ENCODE assay signal across 1 cellular context in genomic region chr16:75113046-75113491, GRCh38.
TF ChIP-seq lines count a peak whose summit lies in the region.

No MANE protein-coding gene starts in this region.

TF ChIP-seq in HepG2, 621 proteins besides CTCF, POLR2A, EP300 and RAD21 (continued from another document):
- TF ChIP-seq, protein P1, sequence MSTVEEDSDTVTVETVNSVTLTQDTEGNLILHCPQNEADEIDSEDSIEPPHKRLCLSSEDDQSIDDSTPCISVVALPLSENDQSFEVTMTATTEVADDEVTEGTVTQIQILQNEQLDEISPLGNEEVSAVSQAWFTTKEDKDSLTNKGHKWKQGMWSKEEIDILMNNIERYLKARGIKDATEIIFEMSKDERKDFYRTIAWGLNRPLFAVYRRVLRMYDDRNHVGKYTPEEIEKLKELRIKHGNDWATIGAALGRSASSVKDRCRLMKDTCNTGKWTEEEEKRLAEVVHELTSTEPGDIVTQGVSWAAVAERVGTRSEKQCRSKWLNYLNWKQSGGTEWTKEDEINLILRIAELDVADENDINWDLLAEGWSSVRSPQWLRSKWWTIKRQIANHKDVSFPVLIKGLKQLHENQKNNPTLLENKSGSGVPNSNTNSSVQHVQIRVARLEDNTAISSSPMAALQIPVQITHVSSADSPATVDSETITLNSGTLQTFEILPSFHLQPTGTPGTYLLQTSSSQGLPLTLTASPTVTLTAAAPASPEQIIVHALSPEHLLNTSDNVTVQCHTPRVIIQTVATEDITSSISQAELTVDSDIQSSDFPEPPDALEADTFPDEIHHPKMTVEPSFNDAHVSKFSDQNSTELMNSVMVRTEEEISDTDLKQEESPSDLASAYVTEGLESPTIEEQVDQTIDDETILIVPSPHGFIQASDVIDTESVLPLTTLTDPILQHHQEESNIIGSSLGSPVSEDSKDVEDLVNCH (CRISPR knock-in tag; IDR thresholded peaks at IDR 0.05), result no peak
- TF ChIP-seq, protein P2, sequence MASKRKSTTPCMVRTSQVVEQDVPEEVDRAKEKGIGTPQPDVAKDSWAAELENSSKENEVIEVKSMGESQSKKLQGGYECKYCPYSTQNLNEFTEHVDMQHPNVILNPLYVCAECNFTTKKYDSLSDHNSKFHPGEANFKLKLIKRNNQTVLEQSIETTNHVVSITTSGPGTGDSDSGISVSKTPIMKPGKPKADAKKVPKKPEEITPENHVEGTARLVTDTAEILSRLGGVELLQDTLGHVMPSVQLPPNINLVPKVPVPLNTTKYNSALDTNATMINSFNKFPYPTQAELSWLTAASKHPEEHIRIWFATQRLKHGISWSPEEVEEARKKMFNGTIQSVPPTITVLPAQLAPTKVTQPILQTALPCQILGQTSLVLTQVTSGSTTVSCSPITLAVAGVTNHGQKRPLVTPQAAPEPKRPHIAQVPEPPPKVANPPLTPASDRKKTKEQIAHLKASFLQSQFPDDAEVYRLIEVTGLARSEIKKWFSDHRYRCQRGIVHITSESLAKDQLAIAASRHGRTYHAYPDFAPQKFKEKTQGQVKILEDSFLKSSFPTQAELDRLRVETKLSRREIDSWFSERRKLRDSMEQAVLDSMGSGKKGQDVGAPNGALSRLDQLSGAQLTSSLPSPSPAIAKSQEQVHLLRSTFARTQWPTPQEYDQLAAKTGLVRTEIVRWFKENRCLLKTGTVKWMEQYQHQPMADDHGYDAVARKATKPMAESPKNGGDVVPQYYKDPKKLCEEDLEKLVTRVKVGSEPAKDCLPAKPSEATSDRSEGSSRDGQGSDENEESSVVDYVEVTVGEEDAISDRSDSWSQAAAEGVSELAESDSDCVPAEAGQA (IDR thresholded peaks at IDR 0.05; ENCODE audit: low read depth), result no peak
- TF ChIP-seq, protein P2 (CRISPR knock-in tag; IDR thresholded peaks at IDR 0.05; ENCODE audit: borderline replicate concordance), result no peak
- no peak for TF ChIP-seq JUN (CRISPR knock-in tag; IDR thresholded peaks at IDR 0.05)
- TF ChIP-seq MED13 (CRISPR knock-in tag; IDR thresholded peaks at IDR 0.05), result no peak
TF ChIP-seq in HepG2: peak in this region for 10.
